Comparison of ENCODE assay signal across 8 cellular contexts in the genomic region with DNA sequence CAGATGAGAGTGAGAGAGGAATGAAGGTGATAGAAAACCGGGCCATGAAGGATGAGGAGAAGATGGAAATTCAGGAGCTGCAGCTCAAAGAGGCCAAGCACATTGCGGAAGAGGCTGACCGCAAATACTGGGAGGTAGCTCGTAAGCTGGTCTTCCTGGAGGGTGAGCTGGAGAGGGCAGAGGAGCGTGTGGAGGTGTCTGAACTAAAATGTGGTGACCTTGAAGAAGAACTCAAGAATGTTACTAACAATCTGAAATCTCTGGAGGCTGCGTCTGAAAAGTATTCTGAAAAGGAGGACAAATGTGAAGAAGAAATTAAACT.
DNase-seq lines count a peak whose midpoint lies in the region; ATAC-seq, FAIRE-seq and TF ChIP-seq lines count a peak whose summit lies in the region.

No MANE protein-coding gene starts in this region.

- H3K14ac ChIP-seq in H1 (ENCODE audit: insufficient read length) = no peak overlapping the region

- H2BK12ac ChIP-seq in H1 (ENCODE audit: low read depth, low read length) = no peak overlapping the region

- H3K27me3 ChIP-seq in H1 (replicated peaks in 1 of 4; ENCODE audit: control insufficient read depth in 3 of 4, extremely low read depth in 1 of 4, insufficient read depth in 3 of 4, low read length in 3 of 4) (no peaks in the 10 kb centered on the region), muscle layer of duodenum (ENCODE audit: low read depth, low read length) (no peaks in the 10 kb centered on the region)

- ATAC-seq in Right ventricle myocardium inferior (peak; percentile 58), HG02981 (IDR thresholded peaks at IDR 0.05; ENCODE audit: unreplicated experiment) (peak; percentile 19)

- H3K27ac ChIP-seq in H1 (ENCODE audit: low read depth, low read length) (no peak overlapping the region), muscle layer of duodenum (ENCODE audit: low read length) (peak overlapping the region; percentile 80)

- no peak overlapping the region for H2AK5ac ChIP-seq in H1 (ENCODE audit: low read depth, low read length)

- H3K36me3 ChIP-seq in H1 (ENCODE audit: control insufficient read depth in 2 of 4, insufficient read depth in 4 of 4, low read length in 3 of 4) (no peaks in the 10 kb centered on the region), muscle layer of duodenum (ENCODE audit: control insufficient read depth in 1 of 2, insufficient read depth in 2 of 2, low read length in 2 of 2) (no peaks in the 10 kb centered on the region)

- H2BK15ac ChIP-seq in H1 (ENCODE audit: low read length) = no peak overlapping the region

- FAIRE-seq in RCC 7860 (lab: Jason Lieb, UNC) (no peak), H1 (lab: Jason Lieb, UNC) (no peak)

- H2AFZ ChIP-seq in H1 (ENCODE audit: low read length) = 0 out of 2 replicates have a peak overlapping the region, but pooled peaks have one; percentile 8

- no peaks in the 10 kb centered on the region for H3K79me2 ChIP-seq in H1 (ENCODE audit: control insufficient read depth in 1 of 2, insufficient read depth in 2 of 2, low read length in 2 of 2)

- H3K4me3 ChIP-seq in H1 (ENCODE audit: extremely low read depth in 1 of 4, insufficient read depth in 2 of 4, low read depth in 3 of 4, low read length in 4 of 4) (peak overlapping the region in 1 of 4 experiments; percentile 33; a peak in 1 of 8 replicates), muscle layer of duodenum (ENCODE audit: low read depth in 1 of 2, low read length in 2 of 2) (peak overlapping the region; percentile 70 to 76)

- no peak overlapping the region for H3K9ac ChIP-seq in H1 (replicated peaks in 1 of 4; ENCODE audit: extremely low read depth in 1 of 4, low read depth in 3 of 4, low read length in 3 of 4)

- CTCF ChIA-PET in H1 (lab: Charles Lee; ENCODE audit: partially characterized antibody) = interaction anchor here (0.6 to 1.7 kb wide), 6 partner anchors 9 to 305 kb away, joined by 3 to 7 read pairs (median 3); no protein-coding TSS in a partner anchor

- TF ChIP-seq POLR2A in H1 (IDR thresholded peaks at IDR 0.05; ENCODE audit: control extremely low read depth in 1 of 2, low read depth in 2 of 2, low read length in 2 of 2) = no peak

- H3K4ac ChIP-seq in H1 (replicated peaks; ENCODE audit: insufficient read length, low read depth, low read length) = no peak overlapping the region

- H3K79me1 ChIP-seq in H1 (ENCODE audit: low read depth, low read length) = no peaks in the 10 kb centered on the region

- H4K91ac ChIP-seq in H1 (replicated peaks; ENCODE audit: insufficient read length, low read length) = no peak overlapping the region

- no peak overlapping the region for H4K5ac ChIP-seq in H1 (ENCODE audit: insufficient read length, low read depth, low read length)

- no peak overlapping the region for H3K56ac ChIP-seq in H1 (replicated peaks; ENCODE audit: insufficient read length, low read depth, low read length)

- DNase-seq in Right ventricle myocardium inferior (ENCODE audit: missing footprints) (no peak), cardiac septum (ENCODE audit: low spot score) (no peak), RCC 7860 (ENCODE audit: low spot score) (peak; percentile 6), H1 (ENCODE audit: low read depth in 1 of 2, low spot score in 2 of 2) (no peak), dermis blood vessel endothelial cell (no peak), COR-L47 (lab: John Stamatoyannopoulos, UW) (no peak)

- peak overlapping the region in 1 of 2 experiments; percentile 52; a peak in 2 of 4 replicates for H3K4me2 ChIP-seq in H1 (ENCODE audit: insufficient read depth in 1 of 2, low read depth in 2 of 2, low read length in 2 of 2)

- no peak for TF ChIP-seq EP300 in H1 (IDR thresholded peaks at IDR 0.05; ENCODE audit: borderline replicate concordance in 1 of 2, low read depth in 2 of 2, low read length in 2 of 2)

- WGBS in H1 (ENCODE audit: extremely low coverage in 1 of 2, insufficient coverage in 1 of 2, insufficient read length in 1 of 2, insufficient replicate concordance in 2 of 2, low coverage in 1 of 2, low lambda C conversion rate in 2 of 2, missing lambda C conversion rate in 1 of 2), 2 experiments = 93% methylated on average over 6 of the region's 6 CpGs; no CpG with 5 or more reads in 1 of the 2 experiments

- POLR2A ChIA-PET in H1 (lab: Charles Lee; ENCODE audit: partially characterized antibody) = no interaction called here

- intact Hi-C loops in Right ventricle myocardium inferior (cut with DNase I) = no loop called here
- intact Hi-C loops in cardiac septum (cut with DNase I) = loop anchor here (5.0 kb wide), 1 partner anchor 151 kb away; the partner anchor contains the start of gene SLC4A7

- no peaks in the 10 kb centered on the region; the same call in 1 of the 2 replicates for H3K23me2 ChIP-seq in H1 (ENCODE audit: low read depth, low read length)

- H3K4me1 ChIP-seq in H1 (replicated peaks in 1 of 4; ENCODE audit: control insufficient read depth in 3 of 4, insufficient read depth in 4 of 4, low read length in 3 of 4) (no peaks in the 10 kb centered on the region), muscle layer of duodenum (ENCODE audit: control insufficient read depth in 1 of 2, insufficient read depth in 2 of 2, low read length in 2 of 2) (no peaks in the 10 kb centered on the region)

- H2BK5ac ChIP-seq in H1 (ENCODE audit: low read depth, low read length) = no peak overlapping the region

- no peak overlapping the region for H2BK20ac ChIP-seq in H1 (ENCODE audit: low read length)

- H3K23ac ChIP-seq in H1 (ENCODE audit: insufficient read length) = no peak overlapping the region

- no peaks in the 10 kb centered on the region for H3K9me3 ChIP-seq in H1 (ENCODE audit: insufficient read depth in 2 of 2, low read depth in 1 of 2, low read length in 1 of 2)
- H3K9me3 ChIP-seq in muscle layer of duodenum (ENCODE audit: control insufficient read depth in 1 of 2, low read length in 2 of 2) = no peaks in the 10 kb centered on the region

- TF ChIP-seq RAD21 in H1 (IDR thresholded peaks at IDR 0.05 in 1 of 2, conservative IDR thresholded peaks at IDR 0.05 in 1 of 2; ENCODE audit: low read depth in 2 of 2, low read length in 2 of 2) = no peak

- no peak for TF ChIP-seq CTCF in H1 (IDR thresholded peaks at IDR 0.05; ENCODE audit: control extremely low read depth in 1 of 3, insufficient read depth in 1 of 3, low read depth in 1 of 3, low read length in 3 of 3)

- H4K20me1 ChIP-seq in H1 (replicated peaks in 1 of 2; ENCODE audit: control insufficient read depth in 1 of 2, insufficient read depth in 2 of 2, low read length in 2 of 2) = no peaks in the 10 kb centered on the region

- no peak overlapping the region; the same call in 1 of the 2 replicates for H4K8ac ChIP-seq in H1 (ENCODE audit: extremely low read depth, insufficient read depth, low read length)

- no peak overlapping the region for H2BK120ac ChIP-seq in H1 (replicated peaks; ENCODE audit: low read depth, low read length)

- no peak overlapping the region for H3K18ac ChIP-seq in H1 (ENCODE audit: extremely low read depth, low read length)

TF ChIP-seq in H1, 55 proteins besides CTCF, POLR2A, EP300 and RAD21 (continues in another document):
- TF ChIP-seq CHD1 (IDR thresholded peaks at IDR 0.05; ENCODE audit: low read depth, low read length) = no peak
- no peak for TF ChIP-seq ZNF274 (IDR thresholded peaks at IDR 0.05; ENCODE audit: borderline replicate concordance, extremely low read depth, low read length)
- TF ChIP-seq NANOG (IDR thresholded peaks at IDR 0.05; ENCODE audit: insufficient read depth, low read depth, low read length, poor library complexity, severe bottlenecking) = no peak
- no peak for TF ChIP-seq TAF7 (optimal IDR thresholded peaks at IDR 0.05; ENCODE audit: borderline replicate concordance, low read depth, low read length)
- TF ChIP-seq BRCA1 (IDR thresholded peaks at IDR 0.05; ENCODE audit: low read depth, low read length) = no peak
- no peak for TF ChIP-seq POLR2AphosphoS5 (IDR thresholded peaks at IDR 0.05; ENCODE audit: low read depth, low read length)
- no peak for TF ChIP-seq RBBP5 (IDR thresholded peaks at IDR 0.05; ENCODE audit: borderline replicate concordance, low read depth, low read length)
- no peak for TF ChIP-seq CHD2 (IDR thresholded peaks at IDR 0.05; ENCODE audit: low read length)
- TF ChIP-seq CEBPB (IDR thresholded peaks at IDR 0.05; ENCODE audit: low read depth, low read length) = no peak
- no peak for TF ChIP-seq MAX (IDR thresholded peaks at IDR 0.05)
- TF ChIP-seq JUN (IDR thresholded peaks at IDR 0.05; ENCODE audit: low read depth, low read length) = no peak
- TF ChIP-seq JUND (IDR thresholded peaks at IDR 0.05; ENCODE audit: low read length) = no peak
- no peak for TF ChIP-seq SIX5 (IDR thresholded peaks at IDR 0.05; ENCODE audit: low read depth, low read length)
- TF ChIP-seq EGR1 (IDR thresholded peaks at IDR 0.05; ENCODE audit: borderline replicate concordance, low read depth, low read length) = no peak
- no peak for TF ChIP-seq CTBP2 (IDR thresholded peaks at IDR 0.05; ENCODE audit: borderline replicate concordance, insufficient read depth, insufficient read length, low read length)
